Comparison of ENCODE assay signal across 13 cellular contexts in the genomic region with DNA sequence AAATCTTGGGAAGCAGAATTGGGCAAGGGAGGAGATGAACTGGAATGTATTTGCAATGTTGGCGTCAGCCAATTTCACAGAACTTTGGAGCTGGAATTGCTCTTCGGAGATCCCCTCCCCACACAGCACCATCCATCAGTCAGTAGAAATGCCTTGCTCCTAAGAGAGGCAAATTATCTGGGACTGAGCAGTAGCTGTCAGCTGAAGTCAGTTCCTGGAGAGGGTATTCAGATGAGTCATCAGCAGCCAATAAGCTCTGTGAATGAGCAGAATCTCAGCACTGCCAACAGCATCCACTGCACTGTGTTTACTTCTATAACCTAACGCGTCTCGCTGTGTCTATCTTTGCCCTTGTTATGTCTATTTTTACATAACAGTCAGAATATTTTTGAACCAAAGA.
DNase-seq lines count a peak whose midpoint lies in the region; ATAC-seq and TF ChIP-seq lines count a peak whose summit lies in the region.
"Had no signal": no experiment of that assay in that cellular context is flagged by ENCODE, and none has a peak within 500 bp of the region (broad histone marks: within the 10 kb centered on the region; RNA-seq: fewer than 3 reads in every experiment).

No MANE protein-coding gene starts in this region.

- WGBS in SK-N-SH (ENCODE audit: low lambda C conversion rate): 32% methylated on average over 5 of the region's 5 CpGs

- DNase-seq in 8988T (peak; percentile 8), HPDE6-E6E7 (ENCODE audit: extremely low spot score) (peak; percentile 4), SK-N-SH (peak; percentile 1), iPS-NIHi7 (ENCODE audit: extremely low spot score) (peak; percentile 62), foreskin fibroblast (no peak), uterus (no peak)
- DNase-seq: body of pancreas, erythroblast, NCI-H2107, thyroid gland had no signal

- no peaks in the 10 kb centered on the region for H3K9me2 ChIP-seq in SK-N-SH

- H3K27ac ChIP-seq in SK-N-SH (ENCODE audit: low read depth in 2 of 2, low read length in 1 of 2) (no peak overlapping the region), uterus (no peak overlapping the region)
- H3K27ac ChIP-seq: body of pancreas, thyroid gland had no signal

- no peak for TF ChIP-seq EP300 in SK-N-SH (IDR thresholded peaks at IDR 0.05; ENCODE audit: borderline replicate concordance in 1 of 2, low read depth in 1 of 2, low read length in 1 of 2)

- TF ChIP-seq CTCF in SK-N-SH (IDR thresholded peaks at IDR 0.05): no peak
- TF ChIP-seq CTCF in foreskin fibroblast (IDR thresholded peaks at IDR 0.05; ENCODE audit: low read depth, low read length): no peak
- TF ChIP-seq CTCF in uterus (IDR thresholded peaks at IDR 0.05): no peak

- no peak for TF ChIP-seq RAD21 in SK-N-SH (IDR thresholded peaks at IDR 0.05; ENCODE audit: low read length)

- H2AFZ ChIP-seq in SK-N-SH (ENCODE audit: low read depth): no peak overlapping the region

- intact Hi-C loops in uterus (cut with DNase I; ENCODE audit: low total_unique reads): no loop called here

- no peaks in the 10 kb centered on the region for H3K79me2 ChIP-seq in SK-N-SH (ENCODE audit: insufficient read depth)

- H3K4me1 ChIP-seq in SK-N-SH (ENCODE audit: control insufficient read depth in 1 of 2, insufficient read depth in 2 of 2, low read depth in 1 of 2, low read length in 1 of 2) (no peaks in the 10 kb centered on the region), uterus (no peaks in the 10 kb centered on the region)
- H3K4me1 ChIP-seq: body of pancreas had no signal

- ATAC-seq in HG03432 (IDR thresholded peaks at IDR 0.05; ENCODE audit: unreplicated experiment) (no peak), GM21576 (IDR thresholded peaks at IDR 0.05; ENCODE audit: unreplicated experiment) (no peak)
- ATAC-seq: body of pancreas, left lobe of liver had no signal

- no peaks in the 10 kb centered on the region for H4K20me1 ChIP-seq in SK-N-SH (ENCODE audit: insufficient read depth)

- H3K9ac ChIP-seq in SK-N-SH: no peak overlapping the region

- H3K4me3 ChIP-seq in SK-N-SH (ENCODE audit: low read depth in 2 of 2, low read length in 1 of 2) (no peak overlapping the region), foreskin fibroblast (ENCODE audit: low read depth in 1 of 2, low read length in 2 of 2) (no peak overlapping the region), uterus (no peak overlapping the region)
- H3K4me3 ChIP-seq: body of pancreas, thyroid gland had no signal

- CTCF ChIA-PET in SK-N-SH (lab: Yijun Ruan, JAX): no interaction called here

- H3K9me3 ChIP-seq in SK-N-SH (no peaks in the 10 kb centered on the region), uterus (no peaks in the 10 kb centered on the region)
- H3K9me3 ChIP-seq: body of pancreas, thyroid gland had no signal

- no peaks in the 10 kb centered on the region for H3F3A ChIP-seq in SK-N-SH (replicated peaks; ENCODE audit: insufficient read depth)

- H3K27me3 ChIP-seq in SK-N-SH (ENCODE audit: insufficient read depth): no peaks in the 10 kb centered on the region
- no peaks in the 10 kb centered on the region for H3K27me3 ChIP-seq in uterus
- H3K27me3 ChIP-seq: body of pancreas, thyroid gland had no signal

- H3K4me2 ChIP-seq in SK-N-SH: no peak overlapping the region

- TF ChIP-seq POLR2A in uterus (IDR thresholded peaks at IDR 0.05): no peak

- POLR2A ChIA-PET in SK-N-SH (lab: Yijun Ruan, JAX): no interaction called here

- no peaks in the 10 kb centered on the region for H3K36me3 ChIP-seq in SK-N-SH (replicated peaks in 1 of 2; ENCODE audit: control insufficient read depth in 1 of 2, insufficient read depth in 2 of 2, low read length in 1 of 2)
- no peaks in the 10 kb centered on the region for H3K36me3 ChIP-seq in uterus
- H3K36me3 ChIP-seq: thyroid gland had no signal

TF ChIP-seq in SK-N-SH, 30 proteins besides CTCF, POLR2A, EP300 and RAD21:
- TF ChIP-seq MEF2A (IDR thresholded peaks at IDR 0.05; ENCODE audit: borderline replicate concordance, low read depth) (no peak), JUND (IDR thresholded peaks at IDR 0.05) (no peak), YY1 (IDR thresholded peaks at IDR 0.05; ENCODE audit: low read depth) (no peak), NFIC (IDR thresholded peaks at IDR 0.05; ENCODE audit: borderline replicate concordance) (no peak), TAF1 (IDR thresholded peaks at IDR 0.05; ENCODE audit: borderline replicate concordance, low read depth, low read length) (no peak), FOSL2 (IDR thresholded peaks at IDR 0.05; ENCODE audit: borderline replicate concordance, low read depth) (0 out of 2 replicates have a peak, but pooled peaks have one; percentile 9), PBX3 (IDR thresholded peaks at IDR 0.05) (no peak)
- TF ChIP-seq, protein P1, sequence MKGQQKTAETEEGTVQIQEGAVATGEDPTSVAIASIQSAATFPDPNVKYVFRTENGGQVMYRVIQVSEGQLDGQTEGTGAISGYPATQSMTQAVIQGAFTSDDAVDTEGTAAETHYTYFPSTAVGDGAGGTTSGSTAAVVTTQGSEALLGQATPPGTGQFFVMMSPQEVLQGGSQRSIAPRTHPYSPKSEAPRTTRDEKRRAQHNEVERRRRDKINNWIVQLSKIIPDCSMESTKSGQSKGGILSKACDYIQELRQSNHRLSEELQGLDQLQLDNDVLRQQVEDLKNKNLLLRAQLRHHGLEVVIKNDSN (IDR thresholded peaks at IDR 0.05; ENCODE audit: borderline replicate concordance, low read depth): no peak

Comparison
In these comparisons a context has a peak if more than half of its experiments do, and no peak if none do; other contexts are left out.
1. DNase-seq: peak in 8988T (single experiment), HPDE6-E6E7 (single experiment), SK-N-SH (single experiment) and iPS-NIHi7 (single experiment); none in foreskin fibroblast (0 of 2) and uterus (0 of 2).